1 cellular context compared by ENCODE assay signal in genomic region chr2:180015951-180016709, GRCh38.
TF ChIP-seq lines count a peak whose summit lies in the region.

No MANE protein-coding gene starts in this region.

TF ChIP-seq in HepG2, 621 proteins besides CTCF, POLR2A, EP300 and RAD21 (continued from another document):
- no peak for TF ChIP-seq HMGXB4 (CRISPR knock-in tag; IDR thresholded peaks at IDR 0.05; ENCODE audit: borderline replicate concordance in 1 of 2, low read depth in 1 of 2)
- no peak for TF ChIP-seq TP53 (CRISPR knock-in tag; conservative IDR thresholded peaks at IDR 0.05)
- TF ChIP-seq ZNF619 (CRISPR knock-in tag; IDR thresholded peaks at IDR 0.05) = no peak
- no peak for TF ChIP-seq KAT7 (CRISPR knock-in tag; IDR thresholded peaks at IDR 0.05; ENCODE audit: borderline replicate concordance)
- no peak for TF ChIP-seq ZNF574 (CRISPR knock-in tag; IDR thresholded peaks at IDR 0.05)
- TF ChIP-seq SRSF4 (IDR thresholded peaks at IDR 0.05; ENCODE audit: low read depth, low read length, poor library complexity, severe bottlenecking) = no peak
- TF ChIP-seq POLR2AphosphoS5 (IDR thresholded peaks at IDR 0.05; ENCODE audit: low read depth, low read length) = no peak
- TF ChIP-seq MEIS1 (CRISPR knock-in tag; IDR thresholded peaks at IDR 0.05; ENCODE audit: borderline replicate concordance) = no peak
- no peak for TF ChIP-seq ZNF780A (CRISPR knock-in tag; IDR thresholded peaks at IDR 0.05)
- TF ChIP-seq JUN (CRISPR knock-in tag; IDR thresholded peaks at IDR 0.05) = no peak
- no peak for TF ChIP-seq ATAD3A (CRISPR knock-in tag; IDR thresholded peaks at IDR 0.05)
- no peak for TF ChIP-seq SP2 (CRISPR knock-in tag; IDR thresholded peaks at IDR 0.05)
